28 cellular contexts compared by ENCODE assay signal in the genomic region with DNA sequence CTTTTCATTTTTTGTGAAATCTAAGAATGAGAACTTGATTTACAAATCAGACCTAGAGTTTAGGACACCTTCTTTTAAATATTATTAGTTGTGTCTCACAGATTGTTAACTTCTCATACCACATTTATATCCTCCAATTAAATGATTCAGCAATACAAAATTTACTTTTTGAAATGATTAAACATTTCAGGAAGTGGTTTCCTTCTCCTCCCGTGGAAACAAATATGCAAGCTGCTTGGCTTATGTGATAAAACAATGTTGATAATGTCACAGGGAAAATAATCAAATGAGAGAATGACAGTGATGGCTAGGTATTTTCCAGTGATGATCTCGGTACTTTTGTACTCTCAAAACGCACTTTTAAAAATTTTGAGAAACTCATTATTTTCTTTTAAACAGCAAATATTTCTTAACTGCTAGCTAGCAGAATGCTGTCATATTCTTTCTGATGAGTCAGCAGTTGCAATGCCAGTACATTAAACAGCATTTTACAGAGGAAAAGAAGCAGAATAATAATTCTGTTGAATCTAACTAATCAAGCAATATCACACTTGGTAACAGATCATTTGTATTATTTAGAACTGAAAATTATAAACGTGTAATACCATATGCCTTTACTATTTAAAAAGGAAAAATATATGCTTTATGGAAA. TPM values are rescaled to one million over a fixed set of nuclear protein-coding genes. Genes with fewer than 3 reads are reported as not detected.
DNase-seq lines count a peak whose midpoint lies in the region; ATAC-seq, FAIRE-seq and TF ChIP-seq lines count a peak whose summit lies in the region.
"Had no signal": no experiment of that assay in that cellular context is flagged by ENCODE, and none has a peak within 500 bp of the region (broad histone marks: within the 10 kb centered on the region; RNA-seq: fewer than 3 reads in every experiment).

No MANE protein-coding gene starts in this region.

- no peaks in the 10 kb centered on the region for H4K20me1 ChIP-seq in keratinocyte (ENCODE audit: control insufficient read depth, extremely low read depth, insufficient read depth, low read length)

- ATAC-seq in RWPE2 (ENCODE audit: low read depth): no peak
- ATAC-seq: activated CD8-positive, alpha-beta T cell treated with anti-CD3 and anti-CD28 coated beads for 36 hours; natural killer cell; Panc1; stimulated activated naive CD8-positive, alpha-beta T cell treated with anti-CD3 and anti-CD28 coated beads, Interleukin-15, amount 100 ng/mL, for 72 hours had no signal

- TF ChIP-seq CTCF in RWPE2 (IDR thresholded peaks at IDR 0.05; ENCODE audit: poor library complexity, severe bottlenecking) (no peak), cardiac fibroblast (IDR thresholded peaks at IDR 0.05; ENCODE audit: low read depth, low read length) (no peak), keratinocyte (optimal IDR thresholded peaks at IDR 0.05 in 1 of 3, IDR thresholded peaks at IDR 0.05 in 1 of 3, conservative IDR thresholded peaks at IDR 0.05 in 1 of 3; ENCODE audit: extremely low read depth in 1 of 3, insufficient read depth in 2 of 3, low read length in 3 of 3) (no peak)

- H3K4me2 ChIP-seq in keratinocyte (ENCODE audit: control insufficient read depth, extremely low read depth, insufficient read depth, low read depth, low read length): no peak overlapping the region
- H3K4me2 ChIP-seq: KMS-11 had no signal

- dilution Hi-C loops in keratinocyte (cut with MboI; ENCODE audit: extremely low pct_ligation_motif_present, low sequenced_read_pairs): no loop called here

- TF ChIP-seq POLR2A in H54 (IDR thresholded peaks at IDR 0.05; ENCODE audit: low read depth, low read length): no peak

- H3K27ac ChIP-seq in RWPE2 (ENCODE audit: poor library complexity, severe bottlenecking) (peak overlapping the region; percentile 15), keratinocyte (ENCODE audit: control insufficient read depth, insufficient read depth, low read length) (no peak overlapping the region)
- H3K27ac ChIP-seq: dorsolateral prefrontal cortex, KMS-11, skin epidermis, vagina had no signal

- DNase-seq in H54 (ENCODE audit: insufficient read length, low spot score) (no peak), RWPE2 (ENCODE audit: low spot score) (no peak), cardiac fibroblast (ENCODE audit: low read depth in 2 of 2) (peak; percentile 5 to 9), keratinocyte (ENCODE audit: low read depth, low spot score) (no peak), germinal center (ENCODE audit: low spot score) (no peak), SKM-1 treated with dmso at 0.1 percent for 144 hours (lab: John Stamatoyannopoulos, UW; ENCODE audit: unreplicated experiment) (no peak), retina (no peak), NCI-H1092 (lab: John Stamatoyannopoulos, UW) (no peak)
- DNase-seq: activated CD4-positive, CD25-positive, alpha-beta regulatory T cell treated with anti-CD3 and anti-CD28 coated beads, Interleukin-2, amount 50 U/mL, for 72 hours; activated CD8-positive, alpha-beta T cell treated with anti-CD3 and anti-CD28 coated beads for 36 hours; aorta; dorsolateral prefrontal cortex; GOT3; head of caudate nucleus; natural killer cell; NCI-H187; NCI-H2171 treated with DMSO at 0.1 percent for 48 hours; NCI-H526; NK-92 treated with Interleukin-12 subunit alpha and Interleukin-12 subunit beta, amount 100 ng/mL, for 24 hours; SIG-M5; stimulated activated naive CD8-positive, alpha-beta T cell treated with anti-CD3 and anti-CD28 coated beads, Interleukin-15, amount 100 ng/mL, for 72 hours had no signal

- H3K4me3 ChIP-seq in RWPE2 (ENCODE audit: severe bottlenecking) (no peak overlapping the region), cardiac fibroblast (replicated peaks in 1 of 2; ENCODE audit: low read depth in 2 of 2, low read length in 2 of 2) (no peak overlapping the region), keratinocyte (ENCODE audit: control insufficient read depth in 2 of 3, extremely low read depth in 1 of 3, insufficient read depth in 2 of 3, low read depth in 1 of 3, low read length in 3 of 3) (no peak overlapping the region)
- H3K4me3 ChIP-seq: dorsolateral prefrontal cortex, lung, skin epidermis, vagina had no signal

- peak overlapping the region; percentile 66 for H2AFZ ChIP-seq in keratinocyte (ENCODE audit: control insufficient read depth, low read length)

- H3K9me1 ChIP-seq in keratinocyte (ENCODE audit: control insufficient read depth, extremely low read depth, insufficient read depth, low read length): no peaks in the 10 kb centered on the region

- H3K79me2 ChIP-seq in keratinocyte (ENCODE audit: control insufficient read depth, insufficient read depth, low read length): no peaks in the 10 kb centered on the region

- peaks cover 8% of the 10 kb centered on the region for H3K4me1 ChIP-seq in RWPE2 (ENCODE audit: insufficient read depth, poor library complexity, severe bottlenecking)
- no peaks in the 10 kb centered on the region for H3K4me1 ChIP-seq in keratinocyte (ENCODE audit: control insufficient read depth, extremely low read depth, insufficient read depth, low read length)
- H3K4me1 ChIP-seq: vagina had no signal

- H3K9ac ChIP-seq in keratinocyte (ENCODE audit: control insufficient read depth, extremely low read depth, insufficient read depth, low read length): no peak overlapping the region
- H3K9ac ChIP-seq: KMS-11 had no signal

- peaks cover 3% of the 10 kb centered on the region for H3K9me3 ChIP-seq in RWPE2 (ENCODE audit: severe bottlenecking)
- H3K9me3 ChIP-seq in keratinocyte (ENCODE audit: control insufficient read depth, low read depth, low read length): no peaks in the 10 kb centered on the region
- H3K9me3 ChIP-seq: vagina had no signal

- no peaks in the 10 kb centered on the region for H3K36me3 ChIP-seq in RWPE2 (ENCODE audit: low read depth)
- no peaks in the 10 kb centered on the region for H3K36me3 ChIP-seq in keratinocyte (ENCODE audit: control insufficient read depth in 2 of 2, extremely low read depth in 1 of 2, insufficient read depth in 2 of 2, low read length in 2 of 2)
- H3K36me3 ChIP-seq: vagina had no signal

- H3K27me3 ChIP-seq in RWPE2 (ENCODE audit: insufficient read depth, poor library complexity, severe bottlenecking) (no peaks in the 10 kb centered on the region), keratinocyte (ENCODE audit: control insufficient read depth, extremely low read depth, insufficient read depth, low read length) (no peaks in the 10 kb centered on the region)
- H3K27me3 ChIP-seq: dorsolateral prefrontal cortex, vagina had no signal

- FAIRE-seq in H54 (lab: Jason Lieb, UNC): peak; percentile 88
- FAIRE-seq in keratinocyte (lab: Jason Lieb, UNC): peak; percentile 9
- FAIRE-seq: GM12891 had no signal

RNA-seq across cellular contexts. Expression of a gene that starts 53.5 kb away (rescaled TPM):
- 0.37 to 0.63 TPM (median 0.41 TPM) in 3 replicates for polyA plus RNA-seq in keratinocyte
- not detected for polyA plus RNA-seq in keratinocyte (2011; ENCODE audit: low read depth)
- polyA plus RNA-seq in keratinocyte (2011; cell fraction: cytosol; rRNA removed): 0.13 and 0.33 TPM in 2 replicates
- 0.27 and 0.33 TPM in 2 replicates for polyA plus RNA-seq in keratinocyte (2011; cell fraction: nucleus; rRNA removed)
- polyA plus RNA-seq in keratinocyte (2012; ENCODE audit: low replicate concordance): 0.33 TPM in 1 of 2 replicates, not detected in the other
- polyA minus RNA-seq in keratinocyte: 0.73 to 1.5 TPM in 2 of 3 replicates, not detected in the other
- not detected for polyA minus RNA-seq in keratinocyte (2011; cell fraction: cytosol; rRNA and poly(A)+ RNA removed)
- 0.53 and 1.4 TPM in 2 replicates for polyA minus RNA-seq in keratinocyte (2011; cell fraction: nucleus; rRNA and poly(A)+ RNA removed)
- polyA plus RNA-seq: aorta, CD14-positive monocyte had no signal

Comparison
In these comparisons a context has a peak if more than half of its experiments do, and no peak if none do; other contexts are left out.
1. DNase-seq: peak in cardiac fibroblast (2 of 2); none in H54 (single experiment), RWPE2 (single experiment), keratinocyte (single experiment), germinal center (single experiment), SKM-1 treated with dmso at 0.1 percent for 144 hours (single experiment), retina (single experiment) and NCI-H1092 (single experiment).